Comparison of ENCODE assay signal across 28 cellular contexts in the genomic region with DNA sequence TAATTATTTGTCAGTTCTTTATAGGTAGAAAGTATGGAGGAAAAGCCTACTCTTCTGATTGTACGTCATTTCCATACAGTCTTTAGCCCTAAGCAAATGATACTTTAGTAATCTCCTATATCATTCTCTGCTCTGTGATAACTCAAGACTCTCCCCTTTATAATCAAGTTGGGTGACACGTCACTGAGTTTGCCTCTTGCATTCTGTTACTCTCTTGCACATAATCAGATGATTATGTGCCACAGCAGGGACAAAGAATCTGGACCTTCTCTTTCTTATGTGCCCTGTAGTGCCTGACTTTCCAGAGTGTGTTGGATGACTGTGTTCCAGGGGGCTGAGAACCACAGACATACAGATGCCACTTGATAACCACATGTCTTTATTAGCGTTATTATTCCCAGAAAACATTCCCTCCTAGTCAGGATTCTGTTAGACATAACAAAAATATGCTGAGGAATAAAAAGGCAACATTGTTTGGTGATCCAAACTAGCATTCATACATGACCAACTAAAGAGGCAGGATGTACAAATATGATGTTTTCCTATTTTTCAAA.
DNase-seq lines count a peak whose midpoint lies in the region; ATAC-seq and TF ChIP-seq lines count a peak whose summit lies in the region.
"Had no signal": no experiment of that assay in that cellular context is flagged by ENCODE, and none has a peak within 500 bp of the region (broad histone marks: within the 10 kb centered on the region; RNA-seq: fewer than 3 reads in every experiment).

No MANE protein-coding gene starts in this region.

- H3K9me3 Mint-ChIP-seq in activated CD4-positive, alpha-beta memory T cell treated with anti-CD3 and anti-CD28 coated beads, Interleukin-2, amount 10 ng/mL, durations not matched to agents 7 days and 5 days: peaks cover 8% of the 10 kb centered on the region
- H3K9me3 Mint-ChIP-seq: activated naive CD8-positive, alpha-beta T cell treated with anti-CD3 and anti-CD28 coated beads for 36 hours; GM23338 had no signal

- TF ChIP-seq POLR2A in thyroid gland (IDR thresholded peaks at IDR 0.05): no peak

- WGBS in thyroid gland, 2 donors: 70 to 87% methylated on average over 3 of the region's 3 CpGs

- intact Hi-C loops in thyroid gland (cut with DNase I): no loop called here

- H3K4me3 ChIP-seq in thyroid gland (replicated peaks in 1 of 3): no peak overlapping the region
- H3K4me3 ChIP-seq: ascending aorta, cardiac muscle cell, coronary artery, GM23338, heart right ventricle, K562, lung, skin epidermis, vagina had no signal

- no peak for TF ChIP-seq CTCF in thyroid gland (IDR thresholded peaks at IDR 0.05)

- no peaks in the 10 kb centered on the region for H3K9me3 ChIP-seq in thyroid gland
- H3K9me3 ChIP-seq: ascending aorta, Caco-2, heart right ventricle, vagina had no signal

- ATAC-seq in SK-N-SH treated with all-trans-retinoic acid at 6 μM for 48 hours (peak; percentile 18; the same call in 2 of the 3 replicates), GM21529 (IDR thresholded peaks at IDR 0.05; ENCODE audit: unreplicated experiment) (no peak), HG02642 (IDR thresholded peaks at IDR 0.05; ENCODE audit: poor library complexity, unreplicated experiment) (no peak)
- ATAC-seq: activated CD4-positive, alpha-beta T cell treated with anti-CD3 and anti-CD28 coated beads for 36 hours; effector memory CD8-positive, alpha-beta T cell; GM23338; heart right ventricle; K562; natural killer cell treated with Interleukin-12 subunit alpha and Interleukin-12 subunit beta and Interleukin-15 and Interleukin-18, amount 100 ng/mL, for 72 hours had no signal

- H3K4me1 ChIP-seq in thyroid gland: no peaks in the 10 kb centered on the region
- H3K4me1 ChIP-seq: ascending aorta, Caco-2, vagina had no signal

- H3K27ac Mint-ChIP-seq in activated CD4-positive, alpha-beta memory T cell treated with anti-CD3 and anti-CD28 coated beads, Interleukin-2, amount 10 ng/mL, durations not matched to agents 7 days and 5 days: no peak overlapping the region
- H3K27ac Mint-ChIP-seq: activated CD4-positive, alpha-beta T cell treated with anti-CD3 and anti-CD28 coated beads for 36 hours; activated naive CD8-positive, alpha-beta T cell treated with anti-CD3 and anti-CD28 coated beads for 36 hours; effector memory CD8-positive, alpha-beta T cell; GM23338; natural killer cell treated with Interleukin-12 subunit alpha and Interleukin-12 subunit beta and Interleukin-15 and Interleukin-18, amount 100 ng/mL, for 72 hours; stimulated activated naive CD8-positive, alpha-beta T cell treated with anti-CD3 and anti-CD28 coated beads, Interleukin-15, Interleukin-2, amounts not matched to agents 100 ng/mL and 50 ng/mL, for 24 hours had no signal

- no peaks in the 10 kb centered on the region for H3K36me3 Mint-ChIP-seq in activated CD4-positive, alpha-beta memory T cell treated with anti-CD3 and anti-CD28 coated beads, Interleukin-2, amount 10 ng/mL, durations not matched to agents 7 days and 5 days (ENCODE audit: low read depth)
- H3K36me3 Mint-ChIP-seq: activated naive CD8-positive, alpha-beta T cell treated with anti-CD3 and anti-CD28 coated beads for 36 hours had no signal

- no peaks in the 10 kb centered on the region for H3K4me1 Mint-ChIP-seq in activated CD4-positive, alpha-beta memory T cell treated with anti-CD3 and anti-CD28 coated beads, Interleukin-2, amount 10 ng/mL, durations not matched to agents 7 days and 5 days
- H3K4me1 Mint-ChIP-seq: activated CD4-positive, alpha-beta T cell treated with anti-CD3 and anti-CD28 coated beads for 36 hours; activated naive CD8-positive, alpha-beta T cell treated with anti-CD3 and anti-CD28 coated beads for 36 hours had no signal

- H3K36me3 ChIP-seq in thyroid gland: no peaks in the 10 kb centered on the region
- H3K36me3 ChIP-seq: ascending aorta, cardiac muscle cell, heart right ventricle, vagina had no signal

- H3K4me3 Mint-ChIP-seq in activated CD4-positive, alpha-beta memory T cell treated with anti-CD3 and anti-CD28 coated beads, Interleukin-2, amount 10 ng/mL, durations not matched to agents 7 days and 5 days: no peak overlapping the region
- H3K4me3 Mint-ChIP-seq: activated CD4-positive, alpha-beta T cell treated with anti-CD3 and anti-CD28 coated beads for 36 hours; activated naive CD8-positive, alpha-beta T cell treated with anti-CD3 and anti-CD28 coated beads for 36 hours; effector memory CD8-positive, alpha-beta T cell; GM23338; natural killer cell treated with Interleukin-12 subunit alpha and Interleukin-12 subunit beta and Interleukin-15 and Interleukin-18, amount 100 ng/mL, for 72 hours; stimulated activated naive CD8-positive, alpha-beta T cell treated with anti-CD3 and anti-CD28 coated beads, Interleukin-15, Interleukin-2, amounts not matched to agents 100 ng/mL and 50 ng/mL, for 24 hours had no signal

- no peak overlapping the region for H3K27ac ChIP-seq in thyroid gland
- H3K27ac ChIP-seq: ascending aorta, cardiac muscle cell, coronary artery, heart right ventricle, skin epidermis, vagina had no signal

- CTCF ChIA-PET in activated CD4-positive, alpha-beta memory T cell treated with anti-CD3 and anti-CD28 coated beads, Interleukin-2, amount 10 ng/mL, durations not matched to agents 7 days and 5 days (lab: Charles Lee): no interaction called here

- H3K27me3 Mint-ChIP-seq in activated CD4-positive, alpha-beta memory T cell treated with anti-CD3 and anti-CD28 coated beads, Interleukin-2, amount 10 ng/mL, durations not matched to agents 7 days and 5 days: no peaks in the 10 kb centered on the region
- H3K27me3 Mint-ChIP-seq: activated CD4-positive, alpha-beta T cell treated with anti-CD3 and anti-CD28 coated beads for 36 hours; activated naive CD8-positive, alpha-beta T cell treated with anti-CD3 and anti-CD28 coated beads for 36 hours; effector memory CD8-positive, alpha-beta T cell; natural killer cell treated with Interleukin-12 subunit alpha and Interleukin-12 subunit beta and Interleukin-15 and Interleukin-18, amount 100 ng/mL, for 72 hours; stimulated activated naive CD8-positive, alpha-beta T cell treated with anti-CD3 and anti-CD28 coated beads, Interleukin-15, Interleukin-2, amounts not matched to agents 100 ng/mL and 50 ng/mL, for 24 hours had no signal

- H3K27me3 ChIP-seq in thyroid gland: no peaks in the 10 kb centered on the region
- H3K27me3 ChIP-seq: ascending aorta, cardiac muscle cell, heart right ventricle, vagina had no signal

- POLR2A ChIA-PET in activated CD4-positive, alpha-beta memory T cell treated with anti-CD3 and anti-CD28 coated beads, Interleukin-2, amount 10 ng/mL, durations not matched to agents 7 days and 5 days (lab: Charles Lee): no interaction called here

- DNase-seq in NCI-H1105 treated with DMSO at 0.1 percent for 48 hours (lab: John Stamatoyannopoulos, UW) (peak; percentile 45), NCI-H1105 (lab: John Stamatoyannopoulos, UW) (no peak), NAMALWA (ENCODE audit: low spot score) (peak; percentile 11), thyroid gland (no peak)
- no peak for DNase-seq in activated CD4-positive, alpha-beta memory T cell treated with anti-CD3 and anti-CD28 coated beads, Interleukin-2, amount 10 ng/mL, durations not matched to agents 7 days and 5 days
- DNase-seq: activated CD4-positive, alpha-beta T cell treated with anti-CD3 and anti-CD28 coated beads for 36 hours; activated effector memory CD4-positive, alpha-beta T cell treated with Interleukin-2 at 50 U/mL for 16 hours; activated naive CD8-positive, alpha-beta T cell treated with anti-CD3 and anti-CD28 coated beads for 36 hours; C1 segment of cervical spinal cord; Caco-2; effector memory CD8-positive, alpha-beta T cell; foreskin fibroblast; heart right ventricle; NCI-H1930; NCI-H2227 treated with DMSO at 0.1 percent for 48 hours had no signal

TF ChIP-seq in SK-N-SH treated with all-trans-retinoic acid at 6 μM for 48 hours, 23 proteins besides CTCF, POLR2A, EP300 and RAD21:
- no peak for TF ChIP-seq ESRRG (CRISPR knock-in tag; IDR thresholded peaks at IDR 0.05)
- 0 out of 2 replicates have a peak, but pooled peaks have one; percentile 12 for TF ChIP-seq TCF4 (CRISPR knock-in tag; IDR thresholded peaks at IDR 0.05; ENCODE audit: borderline replicate concordance)

Comparison
In these comparisons a context has a peak if more than half of its experiments do, and no peak if none do; other contexts are left out.
1. DNase-seq: peak in NCI-H1105 treated with DMSO at 0.1 percent for 48 hours (single experiment) and NAMALWA (single experiment); none in NCI-H1105 (single experiment), thyroid gland (0 of 2) and activated CD4-positive, alpha-beta memory T cell treated with anti-CD3 and anti-CD28 coated beads, Interleukin-2, amount 10 ng/mL, durations not matched to agents 7 days and 5 days (single experiment).